8 cellular contexts compared by ENCODE assay signal in genomic region chr19:6198896-6199239, GRCh38.
A peak's percentile ranks its signal among the peaks of the same experiment; 100 is the strongest.
DNase-seq lines count a peak whose midpoint lies in the region; ATAC-seq, FAIRE-seq and TF ChIP-seq lines count a peak whose summit lies in the region.

No MANE protein-coding gene starts in this region.

- no peak for TF ChIP-seq CTCF in bronchial epithelial cell (IDR thresholded peaks at IDR 0.05; ENCODE audit: insufficient read depth, low read length, severe bottlenecking)

- peaks cover 5 to 20% (median 18%) of the 10 kb centered on the region in 7 donors for H3K4me1 Mint-ChIP-seq in naive thymus-derived CD4-positive, alpha-beta T cell

- H3K27me3 Mint-ChIP-seq in naive thymus-derived CD4-positive, alpha-beta T cell = peaks cover 0 to 8% (median 4%) of the 10 kb centered on the region in 5 donors

- H3K36me3 ChIP-seq in HUES48 (ENCODE audit: control insufficient read depth, insufficient read depth, low read length) = no peaks in the 10 kb centered on the region
- H3K36me3 ChIP-seq in bronchial epithelial cell (ENCODE audit: control insufficient read depth, insufficient read depth, low read length) = no peaks in the 10 kb centered on the region
- no peaks in the 10 kb centered on the region for H3K36me3 ChIP-seq in naive thymus-derived CD4-positive, alpha-beta T cell (ENCODE audit: control insufficient read depth in 2 of 3, insufficient read depth in 3 of 3, low read length in 3 of 3)

- H3K9ac ChIP-seq in HUES48 (ENCODE audit: low read depth, low read length) = no peak overlapping the region

- POLR2A ChIA-PET in naive thymus-derived CD4-positive, alpha-beta T cell (lab: Charles Lee) = interaction anchor here (1.4 kb wide), 1 partner anchor 17 kb away, joined by 5 read pairs; no protein-coding TSS in a partner anchor

- FAIRE-seq in bronchial epithelial cell (lab: Jason Lieb, UNC) (no peak), GM12891 (lab: Jason Lieb, UNC) (no peak)

- ATAC-seq in GM18511 (IDR thresholded peaks at IDR 0.05; ENCODE audit: unreplicated experiment) = peak; percentile 12
- no peak for ATAC-seq in naive thymus-derived CD4-positive, alpha-beta T cell
- ATAC-seq in HG02840 (IDR thresholded peaks at IDR 0.05; ENCODE audit: low FRiP score, unreplicated experiment) = no peak

- intact Hi-C loops in naive thymus-derived CD4-positive, alpha-beta T cell (cut with micrococcal nuclease) = loop anchor here (1.0 to 10.0 kb wide), 8 partner anchors 81 to 474 kb away; partner anchors contain the start of genes ALKBH7 (in 1 of the 2), CATSPERD (in 1 of the 2), GTF2F1 (in 1 of the 2) and LONP1 (in 1 of the 2)

- H3K27me3 ChIP-seq in HUES48 (ENCODE audit: control insufficient read depth, insufficient read depth, low read length) (peaks cover 4% of the 10 kb centered on the region), bronchial epithelial cell (ENCODE audit: control insufficient read depth, insufficient read depth, low read length) (no peaks in the 10 kb centered on the region)
- no peaks in the 10 kb centered on the region for H3K27me3 ChIP-seq in naive thymus-derived CD4-positive, alpha-beta T cell (ENCODE audit: control insufficient read depth in 2 of 2, insufficient read depth in 2 of 2, low read length in 2 of 2)

- H3K9me3 Mint-ChIP-seq in naive thymus-derived CD4-positive, alpha-beta T cell = peaks cover 0 to 22% (median 2%) of the 10 kb centered on the region in 11 donors

- H3K9me3 ChIP-seq in HUES48 (ENCODE audit: control insufficient read depth, insufficient read depth, low read length) = peaks cover 22% of the 10 kb centered on the region
- no peaks in the 10 kb centered on the region for H3K9me3 ChIP-seq in naive thymus-derived CD4-positive, alpha-beta T cell (ENCODE audit: control insufficient read depth in 2 of 3, low read length in 3 of 3)

- H3K4me3 ChIP-seq in HUES48 (ENCODE audit: low read depth, low read length) = peak overlapping the region; percentile 71
- peak overlapping the region; percentile 68 for H3K4me3 ChIP-seq in bronchial epithelial cell (ENCODE audit: low read depth, low read length)
- peak overlapping the region; percentile 97 for H3K4me3 ChIP-seq in naive thymus-derived CD4-positive, alpha-beta T cell (ENCODE audit: low read length)

- peak overlapping the region; percentile 89 to 95 (median 91) for H3K27ac Mint-ChIP-seq in naive thymus-derived CD4-positive, alpha-beta T cell

- peak overlapping the region; percentile 92 to 99 (median 95) for H3K4me3 Mint-ChIP-seq in naive thymus-derived CD4-positive, alpha-beta T cell

- H3K4me1 ChIP-seq in HUES48 (ENCODE audit: control insufficient read depth, insufficient read depth, low read length) = no peaks in the 10 kb centered on the region
- peaks cover 6% of the 10 kb centered on the region in 2 donors for H3K4me1 ChIP-seq in naive thymus-derived CD4-positive, alpha-beta T cell (ENCODE audit: control insufficient read depth in 2 of 2, insufficient read depth in 2 of 2, low read length in 2 of 2)

- no peak for TF ChIP-seq POLR2A in GM12891 (IDR thresholded peaks at IDR 0.05; ENCODE audit: low read depth, low read length)

- H3K36me3 Mint-ChIP-seq in naive thymus-derived CD4-positive, alpha-beta T cell = peaks cover 0 to 19% (median 16%) of the 10 kb centered on the region in 5 donors

- CTCF ChIA-PET in naive thymus-derived CD4-positive, alpha-beta T cell (lab: Charles Lee) = interaction anchor here (0.7 to 3.9 kb wide), 2 partner anchors 20 to 112 kb away, joined by 3 to 14 read pairs; no protein-coding TSS in a partner anchor

- DNase-seq in bronchial epithelial cell (ENCODE audit: low read depth) (no peak), HuH-7 (ENCODE audit: low spot score) (no peak), GM12891 (ENCODE audit: insufficient read length, low spot score) (no peak)
- DNase-seq in naive thymus-derived CD4-positive, alpha-beta T cell = no peak
- no peak for DNase-seq in stimulated activated naive CD4-positive, alpha-beta T cell treated with Interleukin-2 at 50 U/mL for 16 hours (lab: John Stamatoyannopoulos, UW)

- no peak overlapping the region for H3K27ac ChIP-seq in HUES48 (ENCODE audit: low read depth, low read length)
- H3K27ac ChIP-seq in naive thymus-derived CD4-positive, alpha-beta T cell (ENCODE audit: low read depth, low read length) = peak overlapping the region; percentile 70

TF ChIP-seq in GM12891, 5 proteins besides CTCF, POLR2A, EP300 and RAD21:
- no peak for TF ChIP-seq PAX5 (IDR thresholded peaks at IDR 0.05; ENCODE audit: insufficient read depth, low read length, severe bottlenecking)
